ENCODE assay signal across 29 cellular contexts in the genomic region with DNA sequence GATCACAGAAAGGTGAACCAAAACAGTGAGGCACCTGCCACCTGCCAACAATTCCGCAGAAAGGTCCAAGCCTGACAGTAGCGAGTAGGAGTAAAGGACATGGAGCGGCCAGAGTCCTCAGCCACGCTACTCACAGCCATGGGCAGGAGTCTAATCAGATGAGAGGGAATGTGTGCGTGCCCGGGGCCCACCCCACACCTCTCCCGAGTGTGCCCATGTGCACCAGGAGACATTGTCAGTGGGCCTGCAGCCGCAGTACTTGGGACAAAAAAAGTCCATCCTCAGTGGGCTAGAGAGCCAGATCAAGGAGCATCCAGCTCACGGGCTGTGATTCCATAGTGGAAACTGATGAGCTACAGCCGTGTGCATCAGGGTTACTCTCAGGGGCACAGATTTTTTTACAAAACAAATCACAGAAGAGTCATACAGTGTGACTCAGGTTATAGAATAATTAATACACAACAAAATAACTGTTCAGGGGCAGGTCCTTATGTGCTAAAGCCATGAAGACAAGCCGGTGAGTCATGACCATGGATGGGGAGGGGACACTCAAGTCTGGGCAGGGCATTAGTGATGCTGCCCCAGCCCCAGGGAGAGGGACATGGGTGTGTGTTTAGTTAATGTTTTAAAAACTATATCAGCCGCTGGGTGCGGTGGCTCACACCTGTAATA. TPM values are rescaled to one million over a fixed set of nuclear protein-coding genes. Genes with fewer than 3 reads are reported as not detected.
DNase-seq lines count a peak whose midpoint lies in the region; ATAC-seq and TF ChIP-seq lines count a peak whose summit lies in the region.
"Had no signal": no experiment of that assay in that cellular context is flagged by ENCODE, and none has a peak within 500 bp of the region (broad histone marks: within the 10 kb centered on the region; RNA-seq: fewer than 3 reads in every experiment).

No MANE protein-coding gene starts in this region.

- peaks cover 20% of the 10 kb centered on the region for H3K36me3 ChIP-seq in fibroblast of lung (ENCODE audit: control insufficient read depth, insufficient read depth, low read length)

- H3K9ac ChIP-seq in fibroblast of lung (ENCODE audit: insufficient read depth, low read length) = no peak overlapping the region

- H3K27me3 Mint-ChIP-seq in activated naive CD8-positive, alpha-beta T cell treated with anti-CD3 and anti-CD28 coated beads for 36 hours = no peaks in the 10 kb centered on the region
- H3K27me3 Mint-ChIP-seq: activated B cell treated with CpG ODN at 0.5 μM for 24 hours; naive thymus-derived CD8-positive, alpha-beta T cell; T-cell had no signal

- no peak overlapping the region for H3K27ac ChIP-seq in fibroblast of lung (ENCODE audit: insufficient read depth, low read length)
- H3K27ac ChIP-seq: ascending aorta, coronary artery, heart left ventricle, skin epidermis had no signal

- TF ChIP-seq CTCF in fibroblast of lung (conservative IDR thresholded peaks at IDR 0.05 in 1 of 2, IDR thresholded peaks at IDR 0.05 in 1 of 2; ENCODE audit: low read depth in 1 of 2, low read length in 2 of 2) = no peak

- no peak overlapping the region for H3K4me3 ChIP-seq in fibroblast of lung (replicated peaks in 1 of 4; ENCODE audit: control extremely low read depth in 1 of 4, insufficient read depth in 1 of 4, low read depth in 3 of 4, low read length in 4 of 4)
- H3K4me3 ChIP-seq: ascending aorta, coronary artery, heart left ventricle, skin epidermis had no signal

- ATAC-seq in left colon = no peak
- ATAC-seq in HG03342 (IDR thresholded peaks at IDR 0.05; ENCODE audit: unreplicated experiment) = no peak
- ATAC-seq: heart left ventricle; naive thymus-derived CD8-positive, alpha-beta T cell; Right ventricle myocardium inferior; T-cell had no signal

- DNase-seq in Caki2 (ENCODE audit: low read depth) (peak; percentile 23), HS-5 (ENCODE audit: low read depth) (peak; percentile 30), fibroblast of lung (ENCODE audit: low read depth in 2 of 2) (peak; percentile 22 to 58), NCI-H524 treated with DMSO at 0.1 percent for 48 hours (lab: John Stamatoyannopoulos, UW) (no peak), left colon (no peak), AG08395 (ENCODE audit: low spot score) (no peak)
- DNase-seq in activated naive CD8-positive, alpha-beta T cell treated with anti-CD3 and anti-CD28 coated beads for 36 hours = no peak
- DNase-seq: activated B cell treated with CpG ODN at 0.5 μM for 24 hours; AML-193; COR-L47; GF-D8; heart left ventricle; Kasumi-1; mesenchymal stem cell; naive thymus-derived CD8-positive, alpha-beta T cell; NCI-H146; NCI-H2227 treated with DMSO at 0.1 percent for 48 hours; stimulated activated CD4-positive, alpha-beta T cell treated with anti-CD3 and anti-CD28 coated beads, Interleukin-4, amount 100 ng/mL, for 1 hour; T-cell had no signal

- no peaks in the 10 kb centered on the region for H3K27me3 ChIP-seq in fibroblast of lung (ENCODE audit: control insufficient read depth, insufficient read depth, low read length)
- H3K27me3 ChIP-seq: ascending aorta, heart left ventricle had no signal

- peaks cover 4% of the 10 kb centered on the region for H3K4me1 ChIP-seq in fibroblast of lung (ENCODE audit: control insufficient read depth, extremely low read depth, insufficient read depth, low read length)
- H3K4me1 ChIP-seq: ascending aorta, heart left ventricle had no signal

- H4K20me1 ChIP-seq in fibroblast of lung (ENCODE audit: control insufficient read depth, extremely low read depth, insufficient read depth, low read length) = no peaks in the 10 kb centered on the region

- in situ Hi-C loops in Caki2 (cut with HindIII; ENCODE audit: low pct_unique_long_range_greater_than_20kb, low sequenced_read_pairs) = no loop called here

- H3K9me3 Mint-ChIP-seq in activated naive CD8-positive, alpha-beta T cell treated with anti-CD3 and anti-CD28 coated beads for 36 hours = no peaks in the 10 kb centered on the region
- H3K9me3 Mint-ChIP-seq: activated B cell treated with CpG ODN at 0.5 μM for 24 hours; activated T-helper 2 cell treated with anti-CD3 and anti-CD28 coated beads, Interferon-gamma antibody, Interleukin-2, Interleukin-4, amounts not matched to agents 10 μg/mL and 5 μg/mL and 100 μg/mL, durations not matched to agents 14 hours and 24 hours and 36 hours; naive thymus-derived CD8-positive, alpha-beta T cell; T-cell had no signal

- no peak overlapping the region for H3K4me2 ChIP-seq in fibroblast of lung (ENCODE audit: extremely low read depth, insufficient read depth, low read length)

- no peak overlapping the region for H3K4me3 Mint-ChIP-seq in activated naive CD8-positive, alpha-beta T cell treated with anti-CD3 and anti-CD28 coated beads for 36 hours
- H3K4me3 Mint-ChIP-seq: activated B cell treated with CpG ODN at 0.5 μM for 24 hours; naive thymus-derived CD8-positive, alpha-beta T cell; T-cell had no signal

- peak overlapping the region; percentile 45 for H3K27ac Mint-ChIP-seq in activated naive CD8-positive, alpha-beta T cell treated with anti-CD3 and anti-CD28 coated beads for 36 hours
- H3K27ac Mint-ChIP-seq: activated B cell treated with CpG ODN at 0.5 μM for 24 hours; activated T-helper 2 cell treated with anti-CD3 and anti-CD28 coated beads, Interferon-gamma antibody, Interleukin-2, Interleukin-4, amounts not matched to agents 10 μg/mL and 5 μg/mL and 100 μg/mL, durations not matched to agents 14 hours and 24 hours and 36 hours had no signal

- peaks cover 28% of the 10 kb centered on the region for H3K36me3 Mint-ChIP-seq in activated naive CD8-positive, alpha-beta T cell treated with anti-CD3 and anti-CD28 coated beads for 36 hours

- no peaks in the 10 kb centered on the region for H3K9me3 ChIP-seq in fibroblast of lung (ENCODE audit: control insufficient read depth, insufficient read depth, low read depth, low read length)
- H3K9me3 ChIP-seq: ascending aorta, heart left ventricle had no signal

- H3K4me1 Mint-ChIP-seq in activated naive CD8-positive, alpha-beta T cell treated with anti-CD3 and anti-CD28 coated beads for 36 hours = peaks cover 3% of the 10 kb centered on the region
- H3K4me1 Mint-ChIP-seq: activated B cell treated with CpG ODN at 0.5 μM for 24 hours had no signal

- intact Hi-C loops in left colon (cut with DNase I, micrococcal nuclease) = no loop called here

- H3K79me2 ChIP-seq in fibroblast of lung (ENCODE audit: control insufficient read depth, insufficient read depth, low read length) = no peaks in the 10 kb centered on the region

- no peak overlapping the region for H2AFZ ChIP-seq in fibroblast of lung (ENCODE audit: low read length)

RNA-seq across cellular contexts. Expression of gene SART1, which starts 12.0 kb away (rescaled TPM):
- total RNA-seq in Caki2 (2014; rRNA removed; shearing (Covaris generic); ENCODE audit: low replicate concordance) = 28.1 and 68.3 TPM in 2 replicates
- 10 to 100 TPM; 59.6 to 62.6 TPM for total RNA-seq in activated naive CD8-positive, alpha-beta T cell treated with anti-CD3 and anti-CD28 coated beads for 36 hours
- total RNA-seq in fibroblast of lung (39.0 and 43.3 TPM in 2 replicates), left colon (10 to 100 TPM; 41.1 to 46.4 TPM)
- polyA plus RNA-seq in fibroblast of lung = 17.4 and 23.9 TPM in 2 replicates
- polyA plus RNA-seq in fibroblast of lung (2012) = 53.1 and 85.8 TPM in 2 replicates
- polyA minus RNA-seq in fibroblast of lung (ENCODE audit: low replicate concordance) = 26.5 and 51.3 TPM in 2 replicates

RNA-seq across cellular contexts. Expression of gene TSGA10IP, which starts 28.3 kb away (rescaled TPM):
- total RNA-seq in Caki2 (2014; rRNA removed; shearing (Covaris generic); ENCODE audit: low replicate concordance) = not detected in 2 replicates
- total RNA-seq in activated naive CD8-positive, alpha-beta T cell treated with anti-CD3 and anti-CD28 coated beads for 36 hours = not detected
- 0.17 TPM in 1 of 2 replicates, not detected in the other for total RNA-seq in fibroblast of lung
- polyA plus RNA-seq in fibroblast of lung = 0.06 TPM in 1 of 2 replicates, not detected in the other
- 0.18 TPM in 1 of 2 replicates, not detected in the other for polyA plus RNA-seq in fibroblast of lung (2012)
- polyA minus RNA-seq in fibroblast of lung (ENCODE audit: low replicate concordance) = not detected in 2 replicates
- total RNA-seq in left colon = not detected
- total RNA-seq: activated B cell treated with CpG ODN at 0.5 μM for 24 hours; activated CD8-positive, alpha-beta memory T cell treated with anti-CD3 and anti-CD28 coated beads for 36 hours; activated T-helper 2 cell treated with anti-CD3 and anti-CD28 coated beads, Interferon-gamma antibody, Interleukin-2, Interleukin-4, amounts not matched to agents 10 μg/mL and 5 μg/mL and 100 μg/mL, durations not matched to agents 14 hours and 24 hours and 36 hours; ascending aorta; naive thymus-derived CD8-positive, alpha-beta T cell; posterior vena cava; Right ventricle myocardium inferior; T-cell; temporal lobe had no signal
- polyA plus RNA-seq: esophagus; heart left ventricle; naive thymus-derived CD8-positive, alpha-beta T cell had no signal

RNA-seq across cellular contexts. Expression of gene EIF1AD, which starts 28.4 kb away (rescaled TPM):
- 35.4 and 53.9 TPM in 2 replicates for total RNA-seq in Caki2 (2014; rRNA removed; shearing (Covaris generic); ENCODE audit: low replicate concordance)
- 10 to 100 TPM; 56.8 to 63.7 TPM for total RNA-seq in activated naive CD8-positive, alpha-beta T cell treated with anti-CD3 and anti-CD28 coated beads for 36 hours
- total RNA-seq in fibroblast of lung (23.4 and 23.5 TPM in 2 replicates), left colon (10 to 100 TPM; 21.6 to 31.3 TPM)
- polyA plus RNA-seq in fibroblast of lung = 26.2 and 30.0 TPM in 2 replicates
- 20.9 and 22.6 TPM in 2 replicates for polyA plus RNA-seq in fibroblast of lung (2012)
- 45.5 and 64.8 TPM in 2 replicates for polyA minus RNA-seq in fibroblast of lung (ENCODE audit: low replicate concordance)

RNA-seq across cellular contexts. Expression of gene BANF1, which starts 28.7 kb away (rescaled TPM):
- total RNA-seq in Caki2 (2014; rRNA removed; shearing (Covaris generic); ENCODE audit: low replicate concordance) = 361 and 387 TPM in 2 replicates
- total RNA-seq in activated naive CD8-positive, alpha-beta T cell treated with anti-CD3 and anti-CD28 coated beads for 36 hours = 100 to 1,000 TPM; 253 to 277 TPM
- total RNA-seq in fibroblast of lung (18.5 and 19.0 TPM in 2 replicates), left colon (100 to 1,000 TPM; 103 to 111 TPM)
- 156 and 269 TPM in 2 replicates for polyA plus RNA-seq in fibroblast of lung
- polyA plus RNA-seq in fibroblast of lung (2012) = 159 and 248 TPM in 2 replicates
- 93.8 and 108 TPM in 2 replicates for polyA minus RNA-seq in fibroblast of lung (ENCODE audit: low replicate concordance)

RNA-seq across cellular contexts. Expression of gene CST6, which starts 38.2 kb away (rescaled TPM):
- not detected in 2 replicates for total RNA-seq in Caki2 (2014; rRNA removed; shearing (Covaris generic); ENCODE audit: low replicate concordance)
- not detected for total RNA-seq in activated naive CD8-positive, alpha-beta T cell treated with anti-CD3 and anti-CD28 coated beads for 36 hours
- total RNA-seq in fibroblast of lung (1.8 and 11.1 TPM in 2 replicates), left colon (not detected)
- polyA plus RNA-seq in fibroblast of lung = 0.41 and 0.76 TPM in 2 replicates
- polyA plus RNA-seq in fibroblast of lung (2012) = 1.0 and 1.1 TPM in 2 replicates
- not detected in 2 replicates for polyA minus RNA-seq in fibroblast of lung (ENCODE audit: low replicate concordance)
- total RNA-seq: activated B cell treated with CpG ODN at 0.5 μM for 24 hours; activated CD8-positive, alpha-beta memory T cell treated with anti-CD3 and anti-CD28 coated beads for 36 hours; naive thymus-derived CD8-positive, alpha-beta T cell; Right ventricle myocardium inferior; T-cell; temporal lobe had no signal
- polyA plus RNA-seq: naive thymus-derived CD8-positive, alpha-beta T cell had no signal

Comparison
In these comparisons a context has a peak if more than half of its experiments do, and no peak if none do; other contexts are left out.
1. DNase-seq: peak in Caki2 (single experiment), HS-5 (single experiment) and fibroblast of lung (2 of 2); none in activated naive CD8-positive, alpha-beta T cell treated with anti-CD3 and anti-CD28 coated beads for 36 hours (single experiment), NCI-H524 treated with DMSO at 0.1 percent for 48 hours (single experiment), left colon (0 of 2) and AG08395 (single experiment).